In genomic region chr2:128306931-128307460, GRCh38 we compare ENCODE assay signal across 13 cellular contexts. TPM values are rescaled to one million over a fixed set of nuclear protein-coding genes. Genes with fewer than 3 reads are reported as not detected.
DNase-seq lines count a peak whose midpoint lies in the region; ATAC-seq and TF ChIP-seq lines count a peak whose summit lies in the region.
"Had no signal": no experiment of that assay in that cellular context is flagged by ENCODE, and none has a peak within 500 bp of the region (broad histone marks: within the 10 kb centered on the region; RNA-seq: fewer than 3 reads in every experiment).

No MANE protein-coding gene starts in this region.

- H3K36me3 Mint-ChIP-seq in mesothelial cell of epicardium (peaks cover 2% of the 10 kb centered on the region), type B pancreatic cell (peaks cover 11% of the 10 kb centered on the region)

- ATAC-seq in GM21515 (IDR thresholded peaks at IDR 0.05; ENCODE audit: unreplicated experiment): no peak
- ATAC-seq: T-helper 17 cell had no signal

- H3K9me3 Mint-ChIP-seq in mesothelial cell of epicardium (no peaks in the 10 kb centered on the region), type B pancreatic cell (no peaks in the 10 kb centered on the region)
- H3K9me3 Mint-ChIP-seq: activated CD4-positive, alpha-beta memory T cell treated with anti-CD3 and anti-CD28 coated beads, Interleukin-2, amount 10 ng/mL, durations not matched to agents 7 days and 5 days had no signal

- TF ChIP-seq CTCF in mesothelial cell of epicardium (IDR thresholded peaks at IDR 0.05; ENCODE audit: unreplicated experiment): no peak
- TF ChIP-seq CTCF in type B pancreatic cell (conservative IDR thresholded peaks at IDR 0.05): no peak

- H3K27ac ChIP-seq in cingulate gyrus (ENCODE audit: low read depth, low read length): peak overlapping the region; percentile 47

- no peaks in the 10 kb centered on the region for H3K27me3 Mint-ChIP-seq in mesothelial cell of epicardium (ENCODE audit: low read depth)
- H3K27me3 Mint-ChIP-seq in type B pancreatic cell: no peaks in the 10 kb centered on the region
- H3K27me3 Mint-ChIP-seq: activated CD4-positive, alpha-beta memory T cell treated with anti-CD3 and anti-CD28 coated beads, Interleukin-2, amount 10 ng/mL, durations not matched to agents 7 days and 5 days; T-helper 17 cell had no signal

- DNase-seq in activated effector memory CD4-positive, alpha-beta T cell treated with anti-CD3 and anti-CD28 coated beads, Interleukin-2, amount 50 U/mL, for 16 hours: peak; percentile 60
- DNase-seq in activated effector memory CD4-positive, alpha-beta T cell treated with Interleukin-2 at 50 U/mL for 16 hours: no peak
- peak in 1 of 2 experiments; percentile 8 for DNase-seq in mesothelial cell of epicardium (ENCODE audit: low spot score in 2 of 2, unreplicated experiment in 2 of 2)
- DNase-seq in type B pancreatic cell (ENCODE audit: extremely low spot score, unreplicated experiment): no peak
- no peak for DNase-seq in COLO668 (lab: John Stamatoyannopoulos, UW; ENCODE audit: unreplicated experiment)
- no peak for DNase-seq in NCI-H446 treated with DMSO at 0.1 percent for 48 hours (lab: John Stamatoyannopoulos, UW)
- DNase-seq: activated CD4-positive, alpha-beta memory T cell treated with anti-CD3 and anti-CD28 coated beads, Interleukin-2, amount 10 ng/mL, durations not matched to agents 7 days and 5 days; activated gamma-delta T cell treated with Interleukin-2 at 50 U/mL for 16 hours; cerebellar nuclear complex; OCI-M1 had no signal

- H3K27ac Mint-ChIP-seq in mesothelial cell of epicardium (peak overlapping the region; percentile 35), type B pancreatic cell (peak overlapping the region; percentile 24)
- H3K27ac Mint-ChIP-seq: activated CD4-positive, alpha-beta memory T cell treated with anti-CD3 and anti-CD28 coated beads, Interleukin-2, amount 10 ng/mL, durations not matched to agents 7 days and 5 days; T-helper 17 cell had no signal

- H3K4me1 Mint-ChIP-seq in mesothelial cell of epicardium (peaks cover 93% of the 10 kb centered on the region), type B pancreatic cell (ENCODE audit: unreplicated experiment) (peaks cover 66% of the 10 kb centered on the region)
- H3K4me1 Mint-ChIP-seq: activated CD4-positive, alpha-beta memory T cell treated with anti-CD3 and anti-CD28 coated beads, Interleukin-2, amount 10 ng/mL, durations not matched to agents 7 days and 5 days had no signal

- H3K4me3 Mint-ChIP-seq in mesothelial cell of epicardium: no peak overlapping the region
- no peak overlapping the region for H3K4me3 Mint-ChIP-seq in type B pancreatic cell
- H3K4me3 Mint-ChIP-seq: activated CD4-positive, alpha-beta memory T cell treated with anti-CD3 and anti-CD28 coated beads, Interleukin-2, amount 10 ng/mL, durations not matched to agents 7 days and 5 days; T-helper 17 cell had no signal

RNA-seq across cellular contexts. Expression of gene HS6ST1, which starts 11.7 kb away (rescaled TPM):
- total RNA-seq in mesothelial cell of epicardium (139 to 141 TPM (median 141 TPM) in 3 replicates), type B pancreatic cell (ENCODE audit: low replicate concordance) (64.9 and 75.2 TPM in 2 replicates)
